In the genomic region with DNA sequence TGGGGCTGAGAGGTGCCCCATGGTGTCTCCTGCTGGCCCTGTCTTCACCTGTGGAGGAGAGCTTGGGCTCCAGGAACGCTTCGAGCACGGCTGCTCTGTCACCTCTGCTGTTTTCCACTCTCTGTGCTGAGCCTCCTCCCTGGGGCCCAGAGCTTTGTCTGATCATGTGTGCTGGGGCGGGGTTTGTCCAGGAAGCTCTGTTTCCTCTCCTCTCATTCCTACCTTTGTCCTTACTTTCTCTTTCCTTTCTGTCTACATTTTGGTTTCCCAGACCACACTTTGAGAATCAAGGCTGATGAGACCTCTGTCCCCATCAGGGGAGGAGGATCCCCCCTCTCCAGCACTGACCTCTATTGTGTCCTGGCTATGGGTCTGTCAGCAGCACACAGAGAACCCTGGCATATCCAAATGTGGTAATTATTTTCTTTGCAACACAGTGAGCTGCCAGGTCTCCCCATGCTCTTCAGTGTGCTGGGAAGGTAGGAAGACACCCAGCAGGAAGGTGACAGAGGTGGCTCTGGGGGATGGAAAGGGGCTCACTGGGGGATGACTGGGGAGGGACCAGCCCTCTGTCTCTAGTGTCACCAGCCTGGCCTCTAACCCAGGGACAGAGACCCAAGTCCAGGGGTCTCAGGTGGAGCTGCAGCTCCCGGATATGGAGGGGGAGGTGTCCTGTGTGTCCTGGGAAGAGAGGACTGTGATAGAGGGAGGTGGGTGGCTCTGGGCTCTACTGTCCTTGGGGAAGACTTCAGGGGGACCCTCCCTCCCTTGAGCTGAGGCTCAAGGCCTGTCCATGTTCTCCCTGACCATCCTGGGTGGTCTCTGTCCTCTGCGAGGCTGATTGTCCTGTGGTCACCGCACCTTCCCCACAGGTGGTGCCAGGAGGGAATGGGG, we compare ENCODE assay signal across 8 cellular contexts. TPM values are rescaled to one million over a fixed set of nuclear protein-coding genes. Genes with fewer than 3 reads are reported as not detected.
DNase-seq lines count a peak whose midpoint lies in the region; ATAC-seq lines count a peak whose summit lies in the region.

A gene (minus strand): TSS at position 128 of the 894 bp plus-strand sequence. CDS start 107 bp downstream, at position 21.

- intact Hi-C loops in cardiac septum (cut with DNase I), result loop anchor here (2.0 kb wide), 1 partner anchor 78 kb away; no protein-coding TSS in a partner anchor

- ATAC-seq in GM21723 (IDR thresholded peaks at IDR 0.05; ENCODE audit: unreplicated experiment), result no peak

- peak within 1 kb of the TSS; percentile 34 for H3K4me3 ChIP-seq in Jurkat, Clone E6-1 (ENCODE audit: low read length)

- DNase-seq in DMS153 treated with DMSO at 0.1 percent for 48 hours (lab: John Stamatoyannopoulos, UW; ENCODE audit: unreplicated experiment), result peak; percentile 62
- DNase-seq in Jurkat, Clone E6-1 (ENCODE audit: low read depth, low spot score), result peak; percentile 25
- DNase-seq in activated CD8-positive, alpha-beta memory T cell treated with anti-CD3 and anti-CD28 coated beads, Interleukin-2, amount 50 U/mL, for 4 hours, result peak; percentile 49
- DNase-seq in cardiac septum (ENCODE audit: low spot score), result peak; percentile 87
- peak; percentile 3 to 21 for DNase-seq in stimulated activated CD4-positive, alpha-beta T cell treated with anti-CD3 and anti-CD28 coated beads, Interleukin-1b, Interleukin-23, amount 100 ng/mL, for 1 hour (ENCODE audit: low read depth in 2 of 2)
- DNase-seq in NCI-H2227 (lab: John Stamatoyannopoulos, UW; ENCODE audit: unreplicated experiment), result no peak
- DNase-seq in amniotic stem cell (lab: John Stamatoyannopoulos, UW), result no peak

RNA-seq across cellular contexts. Expression of the gene that starts here (rescaled TPM):
- not detected for polyA plus RNA-seq in Jurkat, Clone E6-1 (2012; ENCODE audit: insufficient read depth, insufficient read length)
- 2.8 TPM for total RNA-seq in cardiac septum

Comparison
In these comparisons a context has a peak if more than half of its experiments do, and no peak if none do; other contexts are left out.
1. DNase-seq: peak in DMS153 treated with DMSO at 0.1 percent for 48 hours (single experiment), Jurkat, Clone E6-1 (single experiment), activated CD8-positive, alpha-beta memory T cell treated with anti-CD3 and anti-CD28 coated beads, Interleukin-2, amount 50 U/mL, for 4 hours (single experiment), cardiac septum (single experiment) and stimulated activated CD4-positive, alpha-beta T cell treated with anti-CD3 and anti-CD28 coated beads, Interleukin-1b, Interleukin-23, amount 100 ng/mL, for 1 hour (2 of 2); none in NCI-H2227 (single experiment) and amniotic stem cell (single experiment).